ENCODE assay signal across 1 cellular context in genomic region chr17:64505320-64506200, GRCh38.
TF ChIP-seq lines count a peak whose summit lies in the region.

No MANE protein-coding gene starts in this region.

TF ChIP-seq in HepG2, 621 proteins besides CTCF, POLR2A, EP300 and RAD21 (continued from another document and continues in another):
- TF ChIP-seq UBTF (CRISPR knock-in tag; IDR thresholded peaks at IDR 0.05) (no peak; the same call in none of the 2 replicates), ZSCAN9 (CRISPR knock-in tag; IDR thresholded peaks at IDR 0.05; ENCODE audit: borderline replicate concordance) (peak; percentile 31; the same call in 1 of the 2 replicates), HBP1 (CRISPR knock-in tag; IDR thresholded peaks at IDR 0.05; ENCODE audit: low read depth) (0 out of 2 replicates have a peak, but pooled peaks have one; percentile 64), ZNF280D (CRISPR knock-in tag; IDR thresholded peaks at IDR 0.05) (peak; percentile 47; the same call in 1 of the 2 replicates), ZNF569 (CRISPR knock-in tag; IDR thresholded peaks at IDR 0.05; ENCODE audit: borderline replicate concordance) (no peak), YEATS2 (CRISPR knock-in tag; IDR thresholded peaks at IDR 0.05; ENCODE audit: borderline replicate concordance) (no peak; the same call in 1 of the 2 replicates), PHF5A (CRISPR knock-in tag; IDR thresholded peaks at IDR 0.05; ENCODE audit: low read depth, unreplicated experiment) (peak; percentile 13), TGIF2 (CRISPR knock-in tag; IDR thresholded peaks at IDR 0.05) (peak; percentile 81; the same call in 1 of the 2 replicates), ATF1 (CRISPR knock-in tag; IDR thresholded peaks at IDR 0.05) (no peak), MED1 (CRISPR knock-in tag; IDR thresholded peaks at IDR 0.05) (peak; percentile 49; the same call in 1 of the 2 replicates), BCL3 (CRISPR knock-in tag; IDR thresholded peaks at IDR 0.05) (peak; percentile 46; the same call in 1 of the 2 replicates), ZNF17 (CRISPR knock-in tag; IDR thresholded peaks at IDR 0.05) (peak; percentile 81; the same call in 1 of the 2 replicates), AHR (CRISPR knock-in tag; IDR thresholded peaks at IDR 0.05) (no peak), ZSCAN5A (CRISPR knock-in tag; IDR thresholded peaks at IDR 0.05; ENCODE audit: borderline replicate concordance) (no peak), ARNT2 (CRISPR knock-in tag; IDR thresholded peaks at IDR 0.05; ENCODE audit: low read depth) (no peak), ZNF639 (CRISPR knock-in tag; conservative IDR thresholded peaks at IDR 0.05) (0 out of 2 replicates have a peak, but pooled peaks have one; percentile 21), TOPORS (CRISPR knock-in tag; IDR thresholded peaks at IDR 0.05) (peak; percentile 52), KMT2A (CRISPR knock-in tag; IDR thresholded peaks at IDR 0.05) (0 out of 2 replicates have a peak, but pooled peaks have one; percentile 57), PRDM4 (CRISPR knock-in tag; IDR thresholded peaks at IDR 0.05; ENCODE audit: borderline replicate concordance) (no peak), ZNF136 (CRISPR knock-in tag; IDR thresholded peaks at IDR 0.05; ENCODE audit: low read depth) (no peak), ZNF740 (CRISPR knock-in tag; IDR thresholded peaks at IDR 0.05) (no peak), RFXAP (CRISPR knock-in tag; IDR thresholded peaks at IDR 0.05; ENCODE audit: borderline replicate concordance) (no peak), MEIS2 (CRISPR knock-in tag; IDR thresholded peaks at IDR 0.05) (peak; percentile 49; the same call in 1 of the 2 replicates), FOXA3 (CRISPR knock-in tag; IDR thresholded peaks at IDR 0.05) (0 out of 2 replicates have a peak, but pooled peaks have one; percentile 15), GTF3A (CRISPR knock-in tag; conservative IDR thresholded peaks at IDR 0.05) (no peak), ZSCAN21 (CRISPR knock-in tag; IDR thresholded peaks at IDR 0.05; ENCODE audit: borderline replicate concordance) (peak; percentile 69; the same call in 1 of the 2 replicates), CBFB (CRISPR knock-in tag; IDR thresholded peaks at IDR 0.05) (peak; percentile 52), ZNF609 (CRISPR knock-in tag; IDR thresholded peaks at IDR 0.05; ENCODE audit: borderline replicate concordance) (peak; percentile 45; the same call in 1 of the 2 replicates), MATR3 (CRISPR knock-in tag; IDR thresholded peaks at IDR 0.05) (no peak), YY1 (IDR thresholded peaks at IDR 0.05; ENCODE audit: insufficient read depth, insufficient replicate concordance, low read depth, low read length) (peak; percentile 98), ZNF230 (CRISPR knock-in tag; IDR thresholded peaks at IDR 0.05) (0 out of 2 replicates have a peak, but pooled peaks have one; percentile 38), ARNTL (CRISPR knock-in tag; IDR thresholded peaks at IDR 0.05) (peak; percentile 64; the same call in 1 of the 2 replicates), ZSCAN25 (CRISPR knock-in tag; IDR thresholded peaks at IDR 0.05) (no peak), NRL (CRISPR knock-in tag; IDR thresholded peaks at IDR 0.05; ENCODE audit: borderline replicate concordance) (no peak; the same call in 1 of the 2 replicates), ZNF138 (CRISPR knock-in tag; IDR thresholded peaks at IDR 0.05; ENCODE audit: low read depth) (0 out of 2 replicates have a peak, but pooled peaks have one; percentile 41), RBM22 (optimal IDR thresholded peaks at IDR 0.05; ENCODE audit: low read length) (peak; percentile 72), NFATC3 (CRISPR knock-in tag; IDR thresholded peaks at IDR 0.05) (0 out of 2 replicates have a peak, but pooled peaks have one; percentile 46), SALL1 (CRISPR knock-in tag; IDR thresholded peaks at IDR 0.05) (no peak; the same call in 1 of the 2 replicates), POLR2AphosphoS5 (IDR thresholded peaks at IDR 0.05; ENCODE audit: low read depth, low read length) (peak; percentile 51; the same call in 1 of the 2 replicates), ZBTB38 (CRISPR knock-in tag; IDR thresholded peaks at IDR 0.05) (no peak), ZNF24 (IDR thresholded peaks at IDR 0.05) (0 out of 2 replicates have a peak, but pooled peaks have one; percentile 2)
